ENCODE assay signal across 27 cellular contexts in the genomic region with DNA sequence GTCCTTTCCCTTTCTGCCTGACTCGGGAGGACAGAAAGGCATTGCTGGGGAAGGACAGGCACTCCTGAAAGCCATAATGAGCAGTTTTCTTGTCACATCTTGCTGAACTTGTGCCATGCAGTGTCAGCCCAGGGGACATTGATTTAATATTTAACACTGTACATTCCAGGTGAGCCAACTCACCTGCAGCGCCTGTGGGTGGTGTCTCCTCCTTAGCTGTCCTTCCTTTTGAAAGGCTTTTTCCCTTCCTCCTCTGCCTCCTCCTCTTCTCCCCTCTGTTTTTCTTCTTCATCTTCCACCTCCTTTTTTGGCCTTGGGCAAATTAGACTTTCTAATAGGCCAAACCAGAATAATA. TPM values are rescaled to one million over a fixed set of nuclear protein-coding genes. Genes with fewer than 3 reads are reported as not detected.
"Had no signal": no experiment of that assay in that cellular context is flagged by ENCODE, and none has a peak within 500 bp of the region (broad histone marks: within the 10 kb centered on the region; RNA-seq: fewer than 3 reads in every experiment).

No MANE protein-coding gene starts in this region.

- H3K4me3 ChIP-seq: heart right ventricle, left ventricle myocardium inferior, psoas muscle, right atrium auricular region, thyroid gland had no signal

- H3K27me3 Mint-ChIP-seq: brain had no signal

- H3K4me1 Mint-ChIP-seq: activated naive CD8-positive, alpha-beta T cell treated with anti-CD3 and anti-CD28 coated beads, Interleukin-2, amount 50 U/mL, for 24 hours; T-helper 17 cell had no signal

- H3K4me3 Mint-ChIP-seq: activated CD4-positive, alpha-beta memory T cell treated with anti-CD3 and anti-CD28 coated beads for 36 hours; activated naive CD8-positive, alpha-beta T cell treated with anti-CD3 and anti-CD28 coated beads, Interleukin-2, amount 50 U/mL, for 24 hours; brain; dendritic cell treated with granulocyte-macrophage colony-stimulating factor and Interleukin-4, amounts not matched to agents 40 ng/mL and 50 ng/mL, for 4 days; T-helper 17 cell had no signal

- H3K36me3 ChIP-seq: heart right ventricle, left ventricle myocardium inferior, right atrium auricular region, thyroid gland had no signal

- H3K27ac Mint-ChIP-seq: activated CD4-positive, alpha-beta memory T cell treated with anti-CD3 and anti-CD28 coated beads for 36 hours; activated naive CD8-positive, alpha-beta T cell treated with anti-CD3 and anti-CD28 coated beads, Interleukin-2, amount 50 U/mL, for 24 hours; dendritic cell treated with granulocyte-macrophage colony-stimulating factor and Interleukin-4, amounts not matched to agents 40 ng/mL and 50 ng/mL, for 4 days; T-helper 17 cell had no signal

- ATAC-seq: activated naive CD8-positive, alpha-beta T cell treated with anti-CD3 and anti-CD28 coated beads, Interleukin-2, amount 50 U/mL, for 24 hours; heart right ventricle; psoas muscle; stimulated activated naive CD8-positive, alpha-beta T cell treated with anti-CD3 and anti-CD28 coated beads, Interleukin-15, Interleukin-2, amounts not matched to agents 100 U/mL and 50 U/mL, for 24 hours; T-helper 17 cell had no signal

- DNase-seq: activated CD4-positive, alpha-beta memory T cell treated with anti-CD3 and anti-CD28 coated beads for 36 hours; activated CD4-positive, alpha-beta T cell treated with anti-CD3 and anti-CD28 coated beads for 4 hours; activated CD4-positive, CD25-positive, alpha-beta regulatory T cell; activated effector memory CD4-positive, alpha-beta T cell treated with anti-CD3 and anti-CD28 coated beads, Interleukin-2, amount 50 U/mL, for 16 hours; activated naive CD4-positive, alpha-beta T cell treated with anti-CD3 and anti-CD28 coated beads, Interleukin-2, amount 50 U/mL, for 16 hours; activated naive CD8-positive, alpha-beta T cell treated with anti-CD3 and anti-CD28 coated beads, Interleukin-2, amount 50 U/mL, for 24 hours; effector CD8-positive, alpha-beta T cell; erythroblast; foreskin fibroblast; heart right ventricle; left ventricle myocardium inferior; midbrain; occipital lobe; psoas muscle; stimulated activated CD4-positive, alpha-beta T cell treated with anti-CD3 and anti-CD28 coated beads, Interleukin-12 subunit alpha, Interleukin-12 subunit beta, amount 100 ng/mL, for 4 hours; stimulated activated CD4-positive, alpha-beta T cell treated with anti-CD3 and anti-CD28 coated beads, Interleukin-4, amount 100 ng/mL, for 4 hours; stimulated activated naive CD8-positive, alpha-beta T cell treated with anti-CD3 and anti-CD28 coated beads, Interleukin-15, Interleukin-2, amounts not matched to agents 100 U/mL and 50 U/mL, for 24 hours; SW 1271; T-helper 17 cell had no signal

- H3K36me3 Mint-ChIP-seq: activated CD4-positive, alpha-beta memory T cell treated with anti-CD3 and anti-CD28 coated beads for 36 hours; brain had no signal

- H3K27ac ChIP-seq: heart right ventricle, left ventricle myocardium inferior, psoas muscle, right atrium auricular region, thyroid gland had no signal

- FAIRE-seq: keratinocyte had no signal

- H3K27me3 ChIP-seq: heart right ventricle, right atrium auricular region, thyroid gland had no signal

- H3K9me3 ChIP-seq: heart right ventricle, left ventricle myocardium inferior, psoas muscle, right atrium auricular region, thyroid gland had no signal

- H3K4me1 ChIP-seq: psoas muscle had no signal

- H3K9me3 Mint-ChIP-seq: activated CD4-positive, alpha-beta memory T cell treated with anti-CD3 and anti-CD28 coated beads for 36 hours; activated naive CD8-positive, alpha-beta T cell treated with anti-CD3 and anti-CD28 coated beads, Interleukin-2, amount 50 U/mL, for 24 hours; brain; dendritic cell treated with granulocyte-macrophage colony-stimulating factor and Interleukin-4, amounts not matched to agents 40 ng/mL and 50 ng/mL, for 4 days had no signal

RNA-seq across cellular contexts. Expression of gene MYRFL, which starts 13.0 kb away (rescaled TPM):
- total RNA-seq: activated CD4-positive, alpha-beta memory T cell treated with anti-CD3 and anti-CD28 coated beads for 36 hours; fibroblast of lung; right atrium auricular region; T-helper 17 cell had no signal
- polyA plus RNA-seq: fibroblast of lung, neural cell, urinary bladder had no signal
